Comparison of ENCODE assay signal across 17 cellular contexts in genomic region chr16:27703545-27703944, GRCh38.
DNase-seq lines count a peak whose midpoint lies in the region; ATAC-seq and TF ChIP-seq lines count a peak whose summit lies in the region.
"Had no signal": no experiment of that assay in that cellular context is flagged by ENCODE, and none has a peak within 500 bp of the region (broad histone marks: within the 10 kb centered on the region; RNA-seq: fewer than 3 reads in every experiment).

No MANE protein-coding gene starts in this region.

- peaks cover 2% of the 10 kb centered on the region; the same call in 1 of the 3 replicates for H3K36me3 Mint-ChIP-seq in GM23338 (ENCODE audit: low read depth)

- H3K79me2 ChIP-seq in GM23338 (replicated peaks; ENCODE audit: insufficient read depth) (no peaks in the 10 kb centered on the region), smooth muscle cell (ENCODE audit: low read depth) (no peaks in the 10 kb centered on the region), Karpas-422 (ENCODE audit: low read length) (no peaks in the 10 kb centered on the region)

- H3K9me2 ChIP-seq in GM23338 (ENCODE audit: insufficient read depth) (no peaks in the 10 kb centered on the region), Karpas-422 (replicated peaks; ENCODE audit: insufficient read depth, low read length) (no peaks in the 10 kb centered on the region)

- H3F3A ChIP-seq in GM23338 (replicated peaks; ENCODE audit: low read depth) (no peaks in the 10 kb centered on the region), smooth muscle cell (ENCODE audit: low read depth) (no peaks in the 10 kb centered on the region)

- H3K4me2 ChIP-seq in GM23338, result no peak overlapping the region
- peak overlapping the region; percentile 22 for H3K4me2 ChIP-seq in smooth muscle cell
- H3K4me2 ChIP-seq in Karpas-422 (ENCODE audit: low read depth, low read length, poor library complexity, severe bottlenecking), result no peak overlapping the region
- H3K4me2 ChIP-seq: KMS-11 had no signal

- H3K36me3 ChIP-seq in GM23338 (ENCODE audit: insufficient read depth), result no peaks in the 10 kb centered on the region
- H3K36me3 ChIP-seq in adipocyte (ENCODE audit: control insufficient read depth, insufficient read depth, low read length, severe bottlenecking), result peaks cover 35% of the 10 kb centered on the region
- peaks cover 5% of the 10 kb centered on the region; the same call in 1 of the 2 replicates for H3K36me3 ChIP-seq in iPS-20b (ENCODE audit: insufficient read depth, low read depth, low read length)
- H3K36me3 ChIP-seq in smooth muscle cell (ENCODE audit: low read depth), result no peaks in the 10 kb centered on the region
- H3K36me3 ChIP-seq in Karpas-422 (ENCODE audit: insufficient read depth, low read length), result no peaks in the 10 kb centered on the region
- H3K36me3 ChIP-seq: uterus had no signal

- no peak for ATAC-seq in GM23338
- ATAC-seq: CD8-positive, alpha-beta T cell; HCT116; psoas muscle had no signal

- H4K20me1 ChIP-seq in GM23338 (replicated peaks; ENCODE audit: insufficient read depth), result no peaks in the 10 kb centered on the region
- H4K20me1 ChIP-seq in smooth muscle cell (ENCODE audit: low read depth), result no peaks in the 10 kb centered on the region
- H4K20me1 ChIP-seq in Karpas-422 (ENCODE audit: insufficient read depth, low read depth, low read length), result no peaks in the 10 kb centered on the region

- H3K4me3 Mint-ChIP-seq in GM23338, result no peak overlapping the region
- H3K4me3 Mint-ChIP-seq: CD8-positive, alpha-beta T cell had no signal

- H3K9me3 Mint-ChIP-seq in GM23338, result no peaks in the 10 kb centered on the region
- H3K9me3 Mint-ChIP-seq: CD8-positive, alpha-beta T cell had no signal

- WGBS in smooth muscle cell (ENCODE audit: low lambda C conversion rate), result 58% methylated on average over 5 of the region's 5 CpGs

- DNase-seq in GM23338 (ENCODE audit: low spot score), result no peak
- DNase-seq in adipocyte (ENCODE audit: low read depth), result peak; percentile 33
- no peak for DNase-seq in smooth muscle cell (lab: John Stamatoyannopoulos, UW; ENCODE audit: unreplicated experiment)
- DNase-seq in Karpas-422, result no peak
- no peak for DNase-seq in NCI-H1694 (lab: John Stamatoyannopoulos, UW)
- no peak for DNase-seq in NCI-H2107 (lab: John Stamatoyannopoulos, UW)
- DNase-seq: activated T-cell treated with anti-CD3 and anti-CD28 coated beads, Interleukin-2, amount 50 U/mL, for 48 hours; anterior cingulate cortex; CD8-positive, alpha-beta T cell; NCI-H1694 treated with DMSO at 0.1 percent for 48 hours; NCI-H526 treated with DMSO at 0.1 percent for 48 hours; Peyer's patch; psoas muscle; uterus had no signal

- H3K4me1 Mint-ChIP-seq in GM23338, result peaks cover 19% of the 10 kb centered on the region

- H3K27ac Mint-ChIP-seq in GM23338, result no peak overlapping the region
- H3K27ac Mint-ChIP-seq: CD8-positive, alpha-beta T cell had no signal

- no peaks in the 10 kb centered on the region for H3K27me3 Mint-ChIP-seq in GM23338 (ENCODE audit: insufficient read depth, low read depth, poor library complexity)

- no peaks in the 10 kb centered on the region for H3K9me3 ChIP-seq in adipocyte (ENCODE audit: control insufficient read depth, low read length)
- H3K9me3 ChIP-seq in iPS-20b (ENCODE audit: insufficient read depth, low read depth, low read length), result no peaks in the 10 kb centered on the region
- no peaks in the 10 kb centered on the region for H3K9me3 ChIP-seq in smooth muscle cell (replicated peaks; ENCODE audit: low read depth)
- H3K9me3 ChIP-seq in Karpas-422 (ENCODE audit: low read length), result no peaks in the 10 kb centered on the region
- H3K9me3 ChIP-seq: Peyer's patch, psoas muscle, uterus had no signal

- H3K27ac ChIP-seq in GM23338 (ENCODE audit: low read depth), result 0 out of 2 replicates have a peak overlapping the region, but pooled peaks have one; percentile 14
- no peak overlapping the region for H3K27ac ChIP-seq in iPS-20b (ENCODE audit: low read length)
- H3K27ac ChIP-seq in smooth muscle cell (ENCODE audit: low read depth), result no peak overlapping the region
- H3K27ac ChIP-seq in Karpas-422 (ENCODE audit: low read length), result no peak overlapping the region
- H3K27ac ChIP-seq: KMS-11, psoas muscle, uterus had no signal

- H3K9ac ChIP-seq in adipocyte (ENCODE audit: low read length), result no peak overlapping the region
- peak overlapping the region; percentile 28; the same call in 1 of the 2 replicates for H3K9ac ChIP-seq in iPS-20b (ENCODE audit: low read depth, low read length)
- no peak overlapping the region for H3K9ac ChIP-seq in smooth muscle cell (ENCODE audit: low read depth)
- no peak overlapping the region for H3K9ac ChIP-seq in Karpas-422 (ENCODE audit: low read length)
- H3K9ac ChIP-seq: KMS-11 had no signal

- H3K27me3 ChIP-seq in GM23338 (ENCODE audit: insufficient read depth), result no peaks in the 10 kb centered on the region
- H3K27me3 ChIP-seq in adipocyte (replicated peaks; ENCODE audit: control insufficient read depth, insufficient read depth, low read length), result no peaks in the 10 kb centered on the region
- no peaks in the 10 kb centered on the region for H3K27me3 ChIP-seq in iPS-20b (ENCODE audit: insufficient read depth, low read length)
- H3K27me3 ChIP-seq in smooth muscle cell (ENCODE audit: low read depth), result no peaks in the 10 kb centered on the region
- no peaks in the 10 kb centered on the region for H3K27me3 ChIP-seq in Karpas-422 (ENCODE audit: low read length)
- H3K27me3 ChIP-seq: Peyer's patch, uterus had no signal

- no peak for TF ChIP-seq CTCF in GM23338 (conservative IDR thresholded peaks at IDR 0.05; ENCODE audit: low read depth in 2 of 2)
- no peak for TF ChIP-seq CTCF in smooth muscle cell (IDR thresholded peaks at IDR 0.05; ENCODE audit: borderline replicate concordance, insufficient read depth, poor library complexity, severe bottlenecking)

- no peak overlapping the region for H3K4me3 ChIP-seq in GM23338
- H3K4me3 ChIP-seq in adipocyte (ENCODE audit: low read length), result no peak overlapping the region
- H3K4me3 ChIP-seq in iPS-20b (ENCODE audit: low read length), result no peak overlapping the region
- no peak overlapping the region for H3K4me3 ChIP-seq in smooth muscle cell
- H3K4me3 ChIP-seq in Karpas-422 (ENCODE audit: low read length), result no peak overlapping the region
- H3K4me3 ChIP-seq: Peyer's patch, psoas muscle, uterus had no signal

- H2AFZ ChIP-seq in GM23338 (no peak overlapping the region), smooth muscle cell (ENCODE audit: low read depth) (no peak overlapping the region), Karpas-422 (ENCODE audit: low read length) (no peak overlapping the region)

- H3K4me1 ChIP-seq in GM23338 (ENCODE audit: insufficient read depth), result no peaks in the 10 kb centered on the region; the same call in 1 of the 2 replicates
- H3K4me1 ChIP-seq in adipocyte (ENCODE audit: control insufficient read depth, insufficient read depth, low read length), result no peaks in the 10 kb centered on the region
- H3K4me1 ChIP-seq in iPS-20b (ENCODE audit: insufficient read depth, low read length), result peaks cover 13% of the 10 kb centered on the region; the same call in 1 of the 2 replicates
- no peaks in the 10 kb centered on the region for H3K4me1 ChIP-seq in smooth muscle cell (ENCODE audit: low read depth)
- no peaks in the 10 kb centered on the region for H3K4me1 ChIP-seq in Karpas-422 (ENCODE audit: low read length)
- H3K4me1 ChIP-seq: Peyer's patch, psoas muscle, uterus had no signal

TF ChIP-seq in GM23338, 12 proteins besides CTCF, POLR2A, EP300 and RAD21:
- no peak for TF ChIP-seq EZH2 (IDR thresholded peaks at IDR 0.05; ENCODE audit: low read depth, unreplicated experiment)
- TF ChIP-seq EZH2phosphoT487 (IDR thresholded peaks at IDR 0.05; ENCODE audit: unreplicated experiment), result no peak
- TF ChIP-seq JUNB (IDR thresholded peaks at IDR 0.05; ENCODE audit: unreplicated experiment), result no peak
- no peak for TF ChIP-seq ZNF114 (CRISPR knock-in tag; IDR thresholded peaks at IDR 0.05)
- TF ChIP-seq ZNF331 (CRISPR knock-in tag; IDR thresholded peaks at IDR 0.05; ENCODE audit: low read depth), result no peak
- no peak for TF ChIP-seq CREB1 (CRISPR knock-in tag; IDR thresholded peaks at IDR 0.05; ENCODE audit: low read depth)
- TF ChIP-seq NANOG (IDR thresholded peaks at IDR 0.05; ENCODE audit: borderline replicate concordance), result no peak
- no peak for TF ChIP-seq STAT1 (IDR thresholded peaks at IDR 0.05; ENCODE audit: unreplicated experiment)
- TF ChIP-seq REST (IDR thresholded peaks at IDR 0.05; ENCODE audit: unreplicated experiment), result no peak
